ENCODE assay signal across 13 cellular contexts in the genomic region with DNA sequence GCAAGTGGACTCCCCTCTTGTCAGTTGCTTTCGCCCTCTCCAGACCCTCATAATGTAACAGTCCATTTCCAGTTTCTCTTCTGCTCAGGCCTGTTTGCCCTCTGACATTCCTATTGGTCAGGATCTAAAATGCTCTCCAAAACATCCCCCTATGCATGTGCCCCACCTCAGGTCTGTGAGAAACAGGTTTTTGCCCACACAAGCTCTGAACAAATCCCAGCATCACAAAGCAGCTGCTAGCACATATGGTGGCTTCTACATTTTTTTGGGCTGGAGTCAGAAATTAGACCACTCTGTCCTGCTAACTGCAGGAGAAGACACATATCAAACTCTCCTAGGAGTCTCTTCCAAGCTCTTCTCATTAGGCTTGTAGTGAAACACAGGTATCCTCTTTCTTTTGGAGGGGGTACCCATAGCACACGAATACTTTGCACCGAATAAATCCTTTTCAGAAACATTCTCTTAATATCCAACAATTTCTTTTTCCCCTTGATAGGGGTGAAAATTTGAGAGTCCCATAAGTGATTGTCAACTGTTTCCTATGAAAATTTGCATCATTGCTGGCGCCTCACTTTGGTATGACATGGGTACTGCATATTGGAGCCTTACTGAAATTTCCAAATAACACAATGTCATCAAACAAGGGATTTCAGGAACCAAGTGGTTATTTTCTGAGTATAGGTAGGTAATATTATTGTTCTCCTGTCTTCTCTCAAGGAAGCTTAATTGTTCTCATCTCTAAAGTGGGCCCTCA. TPM values are rescaled to one million over a fixed set of nuclear protein-coding genes. Genes with fewer than 3 reads are reported as not detected.
A peak's percentile ranks its signal among the peaks of the same experiment; 100 is the strongest.
DNase-seq lines count a peak whose midpoint lies in the region; TF ChIP-seq lines count a peak whose summit lies in the region.
"Had no signal": no experiment of that assay in that cellular context is flagged by ENCODE, and none has a peak within 500 bp of the region (broad histone marks: within the 10 kb centered on the region; RNA-seq: fewer than 3 reads in every experiment).

No MANE protein-coding gene starts in this region.

- TF ChIP-seq CTCF in BE2C (IDR thresholded peaks at IDR 0.05; ENCODE audit: low read depth, low read length) (peak; percentile 55), GM12872 (IDR thresholded peaks at IDR 0.05; ENCODE audit: insufficient read depth, low read depth, low read length) (peak; percentile 41; the same call in 2 of the 3 replicates), SU-DHL-6 (IDR thresholded peaks at IDR 0.05; ENCODE audit: insufficient read depth, low read length, poor library complexity, severe bottlenecking) (peak; percentile 19), glutamatergic neuron (IDR thresholded peaks at IDR 0.05; ENCODE audit: partially characterized antibody, unreplicated experiment) (peak; percentile 63)

- peak overlapping the region; percentile 88 for H3K27ac Mint-ChIP-seq in glutamatergic neuron (ENCODE audit: unreplicated experiment)
- no peak overlapping the region for H3K27ac Mint-ChIP-seq in activated T-cell treated with anti-CD3 and anti-CD28 coated beads, Interleukin-2, amount 50 U/mL, for 24 hours
- H3K27ac Mint-ChIP-seq in activated CD4-positive, alpha-beta T cell treated with anti-CD3 and anti-CD28 coated beads, Interleukin-2, amount 10 ng/mL, durations not matched to agents 7 days and 5 days, result no peak overlapping the region
- H3K27ac Mint-ChIP-seq: IgD-negative memory B cell; stimulated activated naive CD8-positive, alpha-beta T cell treated with anti-CD3 and anti-CD28 coated beads, Interleukin-15, Interleukin-2, amounts not matched to agents 100 ng/mL and 50 ng/mL, for 24 hours; T-helper 2 cell treated with Interferon-gamma antibody and Interleukin-4, amounts not matched to agents 5 μg/mL and 100 μg/mL, for 36 hours had no signal

- CTCF ChIA-PET in activated CD4-positive, alpha-beta T cell treated with anti-CD3 and anti-CD28 coated beads, Interleukin-2, amount 10 ng/mL, durations not matched to agents 7 days and 5 days (lab: Charles Lee), result interaction anchor here (0.7 to 1.1 kb wide), 2 partner anchors 17 to 19 kb away, joined by 4 read pairs; no protein-coding TSS in a partner anchor

- no peak overlapping the region for H3K4me3 ChIP-seq in BE2C (ENCODE audit: low read depth, low read length)
- no peak overlapping the region for H3K4me3 ChIP-seq in SU-DHL-6 (ENCODE audit: insufficient read depth, low read length, poor library complexity, severe bottlenecking)
- H3K4me3 ChIP-seq in SJCRH30, result no peak overlapping the region

- no peaks in the 10 kb centered on the region for H4K20me1 ChIP-seq in SU-DHL-6 (ENCODE audit: low read depth, low read length)

- no peaks in the 10 kb centered on the region for H3K79me2 ChIP-seq in SU-DHL-6 (ENCODE audit: insufficient read depth, low read length)

- no peaks in the 10 kb centered on the region for H3F3A ChIP-seq in SU-DHL-6 (ENCODE audit: insufficient read depth)

- no peak overlapping the region for H3K9ac ChIP-seq in SU-DHL-6 (ENCODE audit: low read length)

- peaks cover 9% of the 10 kb centered on the region for H3K9me3 Mint-ChIP-seq in glutamatergic neuron (ENCODE audit: unreplicated experiment)
- H3K9me3 Mint-ChIP-seq in activated T-cell treated with anti-CD3 and anti-CD28 coated beads, Interleukin-2, amount 50 U/mL, for 24 hours, result no peaks in the 10 kb centered on the region
- H3K9me3 Mint-ChIP-seq in activated CD4-positive, alpha-beta T cell treated with anti-CD3 and anti-CD28 coated beads, Interleukin-2, amount 10 ng/mL, durations not matched to agents 7 days and 5 days, result no peaks in the 10 kb centered on the region
- H3K9me3 Mint-ChIP-seq: central memory CD8-positive, alpha-beta T cell; IgD-negative memory B cell; stimulated activated naive CD8-positive, alpha-beta T cell treated with anti-CD3 and anti-CD28 coated beads, Interleukin-15, Interleukin-2, amounts not matched to agents 100 ng/mL and 50 ng/mL, for 24 hours; T-helper 2 cell treated with Interferon-gamma antibody and Interleukin-4, amounts not matched to agents 5 μg/mL and 100 μg/mL, for 36 hours had no signal

- H3K27me3 ChIP-seq in BE2C (no peaks in the 10 kb centered on the region), SU-DHL-6 (ENCODE audit: low read length) (no peaks in the 10 kb centered on the region), SJCRH30 (no peaks in the 10 kb centered on the region)

- peak overlapping the region; percentile 30 for H3K4me3 Mint-ChIP-seq in glutamatergic neuron (ENCODE audit: unreplicated experiment)
- no peak overlapping the region for H3K4me3 Mint-ChIP-seq in activated T-cell treated with anti-CD3 and anti-CD28 coated beads, Interleukin-2, amount 50 U/mL, for 24 hours
- no peak overlapping the region for H3K4me3 Mint-ChIP-seq in activated CD4-positive, alpha-beta T cell treated with anti-CD3 and anti-CD28 coated beads, Interleukin-2, amount 10 ng/mL, durations not matched to agents 7 days and 5 days
- H3K4me3 Mint-ChIP-seq: central memory CD8-positive, alpha-beta T cell; stimulated activated naive CD8-positive, alpha-beta T cell treated with anti-CD3 and anti-CD28 coated beads, Interleukin-15, Interleukin-2, amounts not matched to agents 100 ng/mL and 50 ng/mL, for 24 hours; T-helper 2 cell treated with Interferon-gamma antibody and Interleukin-4, amounts not matched to agents 5 μg/mL and 100 μg/mL, for 36 hours had no signal

- H3K9me3 ChIP-seq in BE2C (no peaks in the 10 kb centered on the region), SU-DHL-6 (ENCODE audit: insufficient read depth, low read length) (no peaks in the 10 kb centered on the region), SJCRH30 (replicated peaks) (no peaks in the 10 kb centered on the region)

- no peaks in the 10 kb centered on the region for H3K36me3 ChIP-seq in BE2C
- no peaks in the 10 kb centered on the region for H3K36me3 ChIP-seq in SU-DHL-6 (ENCODE audit: low read length)
- H3K36me3 ChIP-seq in SJCRH30, result no peaks in the 10 kb centered on the region

- H3K36me3 Mint-ChIP-seq in glutamatergic neuron (ENCODE audit: unreplicated experiment), result no peaks in the 10 kb centered on the region
- H3K36me3 Mint-ChIP-seq in activated T-cell treated with anti-CD3 and anti-CD28 coated beads, Interleukin-2, amount 50 U/mL, for 24 hours (ENCODE audit: low read depth), result no peaks in the 10 kb centered on the region
- no peaks in the 10 kb centered on the region for H3K36me3 Mint-ChIP-seq in activated CD4-positive, alpha-beta T cell treated with anti-CD3 and anti-CD28 coated beads, Interleukin-2, amount 10 ng/mL, durations not matched to agents 7 days and 5 days (ENCODE audit: low read depth)
- H3K36me3 Mint-ChIP-seq: IgD-negative memory B cell had no signal

- H3K27me3 Mint-ChIP-seq in glutamatergic neuron (ENCODE audit: unreplicated experiment), result peaks cover 2% of the 10 kb centered on the region
- peaks cover 27% of the 10 kb centered on the region for H3K27me3 Mint-ChIP-seq in activated T-cell treated with anti-CD3 and anti-CD28 coated beads, Interleukin-2, amount 50 U/mL, for 24 hours
- peaks cover 35% of the 10 kb centered on the region for H3K27me3 Mint-ChIP-seq in activated CD4-positive, alpha-beta T cell treated with anti-CD3 and anti-CD28 coated beads, Interleukin-2, amount 10 ng/mL, durations not matched to agents 7 days and 5 days

- POLR2A ChIA-PET in activated CD4-positive, alpha-beta T cell treated with anti-CD3 and anti-CD28 coated beads, Interleukin-2, amount 10 ng/mL, durations not matched to agents 7 days and 5 days (lab: Charles Lee), result no interaction called here

- no peaks in the 10 kb centered on the region for H3K4me1 ChIP-seq in BE2C
- H3K4me1 ChIP-seq in SJCRH30, result no peaks in the 10 kb centered on the region

- DNase-seq in BE2C, result no peak
- no peak for DNase-seq in glutamatergic neuron
- DNase-seq in activated T-cell treated with anti-CD3 and anti-CD28 coated beads, Interleukin-2, amount 50 U/mL, for 24 hours, result no peak
- DNase-seq in activated CD4-positive, alpha-beta T cell treated with anti-CD3 and anti-CD28 coated beads, Interleukin-2, amount 10 ng/mL, durations not matched to agents 7 days and 5 days, result no peak
- DNase-seq in retina, result no peak
- DNase-seq in SJCRH30, result no peak
- DNase-seq: NCI-H510A treated with DMSO at 0.1 percent for 48 hours had no signal

- no peak overlapping the region for H2AFZ ChIP-seq in SU-DHL-6 (ENCODE audit: low read depth, low read length, severe bottlenecking)

- no peak overlapping the region for H3K27ac ChIP-seq in SU-DHL-6 (ENCODE audit: low read depth, low read length)
- no peak overlapping the region for H3K27ac ChIP-seq in SJCRH30

- H3K9me2 ChIP-seq in SU-DHL-6 (replicated peaks; ENCODE audit: insufficient read depth, low read length), result no peaks in the 10 kb centered on the region

- H3K4me2 ChIP-seq in SU-DHL-6 (ENCODE audit: low read depth, low read length, poor library complexity, severe bottlenecking), result no peak overlapping the region

- peaks cover 39% of the 10 kb centered on the region for H3K4me1 Mint-ChIP-seq in glutamatergic neuron (ENCODE audit: low read depth, unreplicated experiment)
- H3K4me1 Mint-ChIP-seq in activated T-cell treated with anti-CD3 and anti-CD28 coated beads, Interleukin-2, amount 50 U/mL, for 24 hours (ENCODE audit: low read depth), result no peaks in the 10 kb centered on the region
- no peaks in the 10 kb centered on the region for H3K4me1 Mint-ChIP-seq in activated CD4-positive, alpha-beta T cell treated with anti-CD3 and anti-CD28 coated beads, Interleukin-2, amount 10 ng/mL, durations not matched to agents 7 days and 5 days
- H3K4me1 Mint-ChIP-seq: central memory CD8-positive, alpha-beta T cell had no signal

RNA-seq across cellular contexts. Expression of a gene that starts 19.3 kb away (rescaled TPM):
- 1,185 TPM for polyA plus RNA-seq in BE2C (2012; ENCODE audit: insufficient read depth, insufficient read length, low read depth)
- 184 TPM for total RNA-seq in glutamatergic neuron (ENCODE audit: unreplicated experiment)
- total RNA-seq in activated CD4-positive, alpha-beta T cell treated with anti-CD3 and anti-CD28 coated beads, Interleukin-2, amount 10 ng/mL, durations not matched to agents 7 days and 5 days, result 100 to 1,000 TPM; 168 to 171 TPM
- total RNA-seq in SJCRH30 (2014; rRNA removed; shearing (Covaris generic)), result 368 and 385 TPM in 2 replicates

RNA-seq across cellular contexts. Expression of a gene that starts 51.4 kb away (rescaled TPM):
- 86.4 TPM for polyA plus RNA-seq in BE2C (2012; ENCODE audit: insufficient read depth, insufficient read length, low read depth)
- total RNA-seq in glutamatergic neuron (ENCODE audit: unreplicated experiment), result 70.4 TPM
- 10 to 100 TPM; 65.3 to 72.1 TPM for total RNA-seq in activated CD4-positive, alpha-beta T cell treated with anti-CD3 and anti-CD28 coated beads, Interleukin-2, amount 10 ng/mL, durations not matched to agents 7 days and 5 days
- total RNA-seq in SJCRH30 (2014; rRNA removed; shearing (Covaris generic)), result 128 and 140 TPM in 2 replicates
